2 cellular contexts compared by ENCODE assay signal in genomic region chr4:5081441-5081999, GRCh38.
TF ChIP-seq lines count a peak whose summit lies in the region.

No MANE protein-coding gene starts in this region.

TF ChIP-seq in HEK293, 187 proteins besides CTCF, POLR2A, EP300 and RAD21 (continued from another document):
- no peak for TF ChIP-seq ZNF610 (tag by site-specific recombination; IDR thresholded peaks at IDR 0.05; ENCODE audit: borderline replicate concordance)
TF ChIP-seq in HEK293: peak in this region for 1.

TF ChIP-seq in K562, 482 proteins besides CTCF, POLR2A, EP300 and RAD21:
- TF ChIP-seq PTBP1 (IDR thresholded peaks at IDR 0.05; ENCODE audit: low read depth, low read length) (no peak), CHAMP1 (IDR thresholded peaks at IDR 0.05) (no peak), TRIM28 (IDR thresholded peaks at IDR 0.05) (peak; percentile 80; the same call in 1 of the 2 replicates), ZNF280B (CRISPR knock-in tag; IDR thresholded peaks at IDR 0.05) (0 out of 2 replicates have a peak, but pooled peaks have one; percentile 52), CHD1 (IDR thresholded peaks at IDR 0.05; ENCODE audit: low read length) (no peak), TSHZ1 (CRISPR knock-in tag; IDR thresholded peaks at IDR 0.05) (no peak), ZNF280A (IDR thresholded peaks at IDR 0.05; ENCODE audit: low read depth, partially characterized antibody) (peak; percentile 49)
TF ChIP-seq in K562: peak in this region for 3.
